Comparison of ENCODE assay signal across 16 cellular contexts in the genomic region with DNA sequence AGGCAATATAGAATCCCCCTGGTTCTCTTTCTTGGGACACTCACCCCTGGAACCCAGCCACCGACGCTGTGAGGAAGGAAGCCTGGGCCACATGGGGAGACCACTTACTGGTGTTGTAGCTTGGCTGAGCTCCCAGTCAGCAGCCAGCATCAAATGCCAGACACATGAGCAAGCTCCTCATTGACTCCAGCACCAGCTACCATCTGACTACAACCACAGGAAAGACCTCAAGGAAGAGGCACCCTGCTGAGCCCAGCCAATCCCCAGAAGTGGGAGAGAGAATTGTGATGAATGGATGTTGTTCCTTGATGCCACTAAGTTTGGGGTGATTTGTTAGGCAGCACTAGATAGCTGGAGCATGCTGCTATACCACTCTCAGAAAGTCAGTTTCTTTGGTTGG. TPM values are rescaled to one million over a fixed set of nuclear protein-coding genes. Genes with fewer than 3 reads are reported as not detected.
A peak's percentile ranks its signal among the peaks of the same experiment; 100 is the strongest.
DNase-seq lines count a peak whose midpoint lies in the region; TF ChIP-seq lines count a peak whose summit lies in the region.
"Had no signal": no experiment of that assay in that cellular context is flagged by ENCODE, and none has a peak within 500 bp of the region (broad histone marks: within the 10 kb centered on the region; RNA-seq: fewer than 3 reads in every experiment).

No MANE protein-coding gene starts in this region.

- DNase-seq in A172 (ENCODE audit: low spot score) (peak; percentile 82), ELR (ENCODE audit: low read depth) (peak; percentile 39), NCI-H226 (peak; percentile 54), astrocyte of the spinal cord (ENCODE audit: low read depth, low spot score) (peak; percentile 53), NOMO-1 treated with dmso at 0.1 percent for 144 hours (lab: John Stamatoyannopoulos, UW; ENCODE audit: unreplicated experiment) (no peak), cortex of kidney (lab: John Stamatoyannopoulos, UW) (no peak), iPS-NIHi7 (ENCODE audit: extremely low spot score) (no peak)
- DNase-seq: DMS 273 treated with DMSO at 0.1 percent for 48 hours, NCI-H1048, NCI-H1436 treated with DMSO at 0.1 percent for 48 hours, NCI-H2081, NCI-H526 had no signal

- in situ Hi-C loops in astrocyte of the spinal cord (cut with HindIII; ENCODE audit: low sequenced_read_pairs) = no loop called here

- no peak for TF ChIP-seq CTCF in astrocyte of the spinal cord (IDR thresholded peaks at IDR 0.05; ENCODE audit: low read depth, low read length)

- no peak overlapping the region for H3K4me3 ChIP-seq in astrocyte of the spinal cord (ENCODE audit: low read depth, low read length)
- H3K4me3 ChIP-seq: A549, HAP-1, K562 had no signal

RNA-seq across cellular contexts. Expression of a gene that starts 36.0 kb away (rescaled TPM):
- 26.4 and 26.5 TPM in 2 replicates for total RNA-seq in A172 (2014; rRNA removed; shearing (Covaris generic))

RNA-seq across cellular contexts. Expression of a gene that starts 54.7 kb away (rescaled TPM):
- 24.8 and 26.7 TPM in 2 replicates for total RNA-seq in A172 (2014; rRNA removed; shearing (Covaris generic))
- total RNA-seq: K562, OCI-LY7 had no signal

Comparison
In these comparisons a context has a peak if more than half of its experiments do, and no peak if none do; other contexts are left out.
1. DNase-seq: peak in A172 (single experiment), ELR (single experiment), NCI-H226 (single experiment) and astrocyte of the spinal cord (single experiment); none in NOMO-1 treated with dmso at 0.1 percent for 144 hours (single experiment), cortex of kidney (single experiment) and iPS-NIHi7 (single experiment).